In the genomic region with DNA sequence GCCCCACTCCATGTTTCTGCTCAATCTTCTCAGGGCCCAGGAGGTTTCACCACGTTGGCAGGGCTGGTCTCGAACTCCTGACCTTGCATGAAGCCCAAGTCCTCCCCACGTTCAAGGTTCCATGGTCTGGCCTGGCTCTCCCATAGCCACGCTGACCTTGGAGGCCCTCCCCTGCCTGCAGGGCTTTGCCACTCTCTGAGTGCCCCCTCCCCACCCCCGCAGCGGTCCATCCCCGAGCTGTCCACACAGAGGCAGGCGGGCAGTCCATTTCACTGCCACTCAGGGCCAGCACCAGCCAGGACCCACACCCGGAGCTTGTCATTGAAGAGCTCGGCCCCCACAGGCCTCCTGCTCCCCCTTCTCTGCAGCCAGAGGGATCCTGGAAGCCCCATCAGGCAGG, we compare ENCODE assay signal across 22 cellular contexts. TPM values are rescaled to one million over a fixed set of nuclear protein-coding genes. Genes with fewer than 3 reads are reported as not detected.
"Had no signal": no experiment of that assay in that cellular context is flagged by ENCODE, and none has a peak within 500 bp of the region (broad histone marks: within the 10 kb centered on the region; RNA-seq: fewer than 3 reads in every experiment).

No MANE protein-coding gene starts in this region.

- H3K9me3 Mint-ChIP-seq: activated B cell treated with CpG ODN at 0.5 μM for 24 hours; activated CD4-positive, alpha-beta memory T cell treated with anti-CD3 and anti-CD28 coated beads for 36 hours; activated CD4-positive, alpha-beta T cell treated with anti-CD3 and anti-CD28 coated beads, Interleukin-2, amount 10 ng/mL, durations not matched to agents 7 days and 5 days; activated T-cell treated with anti-CD3 and anti-CD28 coated beads, Interleukin-2, amount 50 U/mL, for 4 hours had no signal

- H3K4me3 ChIP-seq: cardiac muscle cell had no signal

- H3K36me3 ChIP-seq: brain microvascular endothelial cell, cardiac muscle cell had no signal

- DNase-seq: activated B cell treated with CpG ODN at 0.5 μM for 24 hours; activated CD4-positive, alpha-beta memory T cell treated with anti-CD3 and anti-CD28 coated beads for 36 hours; activated CD4-positive, alpha-beta T cell treated with anti-CD3 and anti-CD28 coated beads, Interleukin-2, amount 10 ng/mL, durations not matched to agents 7 days and 5 days; activated CD8-positive, alpha-beta memory T cell treated with anti-CD3 and anti-CD28 coated beads for 24 hours; activated effector memory CD4-positive, alpha-beta T cell treated with anti-CD3 and anti-CD28 coated beads, Interleukin-2, amount 50 U/mL, for 16 hours; activated naive CD4-positive, alpha-beta T cell treated with Interleukin-2 at 50 U/mL for 16 hours; activated T-cell treated with anti-CD3 and anti-CD28 coated beads, Interleukin-2, amount 50 U/mL, for 4 hours; amygdala; brain microvascular endothelial cell; MV-4-11; NCI-H1092 treated with DMSO at 0.1 percent for 48 hours; NCI-H1417 treated with DMSO at 0.1 percent for 48 hours; NCI-H2029; NCI-H2107; NCI-H510A; SIG-M5; T-helper 17 cell; T-helper 9 cell had no signal

- H3K27me3 ChIP-seq: brain microvascular endothelial cell, cardiac muscle cell had no signal

- H3K27ac Mint-ChIP-seq: activated B cell treated with CpG ODN at 0.5 μM for 24 hours; activated CD4-positive, alpha-beta memory T cell treated with anti-CD3 and anti-CD28 coated beads for 36 hours; activated CD4-positive, alpha-beta T cell treated with anti-CD3 and anti-CD28 coated beads, Interleukin-2, amount 10 ng/mL, durations not matched to agents 7 days and 5 days; activated naive CD8-positive, alpha-beta T cell; T-helper 17 cell had no signal

- H3K36me3 Mint-ChIP-seq: activated CD4-positive, alpha-beta memory T cell treated with anti-CD3 and anti-CD28 coated beads for 36 hours had no signal

- H3K27ac ChIP-seq: brain microvascular endothelial cell, cardiac muscle cell had no signal

- ATAC-seq: activated T-cell treated with anti-CD3 and anti-CD28 coated beads, Interleukin-2, amount 50 U/mL, for 4 hours; T-helper 17 cell had no signal

- H3K4me3 Mint-ChIP-seq: activated B cell treated with CpG ODN at 0.5 μM for 24 hours; activated CD4-positive, alpha-beta memory T cell treated with anti-CD3 and anti-CD28 coated beads for 36 hours; activated CD4-positive, alpha-beta T cell treated with anti-CD3 and anti-CD28 coated beads, Interleukin-2, amount 10 ng/mL, durations not matched to agents 7 days and 5 days; activated naive CD8-positive, alpha-beta T cell; activated T-cell treated with anti-CD3 and anti-CD28 coated beads, Interleukin-2, amount 50 U/mL, for 4 hours; T-helper 17 cell had no signal

- H3K4me1 Mint-ChIP-seq: activated B cell treated with CpG ODN at 0.5 μM for 24 hours; activated CD4-positive, alpha-beta T cell treated with anti-CD3 and anti-CD28 coated beads, Interleukin-2, amount 10 ng/mL, durations not matched to agents 7 days and 5 days had no signal

RNA-seq across cellular contexts. Expression of gene ARHGAP8, which starts 30.7 kb away (rescaled TPM):
- total RNA-seq: OCI-LY7, RPMI7951 had no signal
